ENCODE assay signal across 20 cellular contexts in the genomic region with DNA sequence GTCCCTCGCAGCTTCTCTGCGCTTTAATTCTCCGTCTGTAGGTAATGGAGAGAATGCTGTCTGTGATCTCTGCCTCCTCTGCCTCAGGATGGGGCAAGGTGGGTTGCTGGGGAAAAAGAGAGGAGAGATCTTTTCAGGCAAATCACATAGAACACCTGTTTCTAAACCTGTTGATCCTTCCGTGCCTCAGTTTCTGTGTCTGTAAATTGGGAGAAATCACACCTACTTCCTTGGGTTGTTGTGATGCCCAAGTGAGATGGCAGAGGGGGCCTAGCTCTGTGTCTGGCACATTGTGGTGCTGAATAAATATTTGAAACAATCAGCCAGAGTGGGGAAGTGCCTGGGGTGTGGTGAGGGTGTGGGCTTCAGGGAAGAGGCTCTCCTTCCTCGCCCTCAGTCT. TPM values are rescaled to one million over a fixed set of nuclear protein-coding genes. Genes with fewer than 3 reads are reported as not detected.
DNase-seq lines count a peak whose midpoint lies in the region; ATAC-seq, FAIRE-seq and TF ChIP-seq lines count a peak whose summit lies in the region.
"Had no signal": no experiment of that assay in that cellular context is flagged by ENCODE, and none has a peak within 500 bp of the region (broad histone marks: within the 10 kb centered on the region; RNA-seq: fewer than 3 reads in every experiment).

No MANE protein-coding gene starts in this region.

- FAIRE-seq in A549 (lab: Jason Lieb, UNC), result no peak
- FAIRE-seq: A204.1, D721Med, G401.6, GM12891, K562 had no signal

- DNase-seq in A549 (ENCODE audit: low read depth in 1 of 2, low spot score in 1 of 2) (no peak), NCI-H69 (lab: John Stamatoyannopoulos, UW) (peak; percentile 48), endothelial cell (ENCODE audit: low spot score) (no peak), NCI-H226 (no peak), SKM-1 (lab: John Stamatoyannopoulos, UW; ENCODE audit: unreplicated experiment) (no peak), natural killer cell (no peak)
- DNase-seq: AML-193; Caco-2; CD4-positive, alpha-beta T cell had no signal

- no peaks in the 10 kb centered on the region for H3K9me3 ChIP-seq in A549
- H3K9me3 ChIP-seq: Caco-2, HAP-1 had no signal

- no peak for ATAC-seq in A549
- no peak for ATAC-seq in natural killer cell
- ATAC-seq: K562 had no signal

- intact Hi-C loops in natural killer cell (cut with micrococcal nuclease), result no loop called here

- POLR2A ChIA-PET in A549 (lab: Yijun Ruan, JAX), result no interaction called here

- H3K4me1 Mint-ChIP-seq in endothelial cell (ENCODE audit: unreplicated experiment) (peaks cover 41% of the 10 kb centered on the region), natural killer cell (peaks cover 0 to 2% of the 10 kb centered on the region in 2 donors)

- no peaks in the 10 kb centered on the region for H3K9me3 Mint-ChIP-seq in endothelial cell (ENCODE audit: unreplicated experiment)
- H3K9me3 Mint-ChIP-seq in natural killer cell, result no peaks in the 10 kb centered on the region
- H3K9me3 Mint-ChIP-seq: CD4-positive, alpha-beta T cell had no signal

- peak overlapping the region; percentile 62 to 73 for H3K27ac ChIP-seq in A549
- H3K27ac ChIP-seq: C4-2B, HL-60 had no signal

- H3K27me3 Mint-ChIP-seq in endothelial cell (ENCODE audit: unreplicated experiment), result peaks cover 14% of the 10 kb centered on the region
- H3K27me3 Mint-ChIP-seq in natural killer cell (ENCODE audit: low read depth in 2 of 2), result peaks cover 51 to 67% of the 10 kb centered on the region in 2 donors

- TF ChIP-seq EP300 in A549 (IDR thresholded peaks at IDR 0.05), result no peak

- H3K4me3 ChIP-seq in A549, result no peak overlapping the region
- H3K4me3 ChIP-seq: HAP-1, K562 had no signal

- H3K4me1 ChIP-seq in A549, result peaks cover 68% of the 10 kb centered on the region
- H3K4me1 ChIP-seq: HAP-1 had no signal

- H3K36me3 Mint-ChIP-seq in endothelial cell (ENCODE audit: low read depth, unreplicated experiment), result peaks cover 4% of the 10 kb centered on the region
- H3K36me3 Mint-ChIP-seq in natural killer cell, result no peaks in the 10 kb centered on the region

- no peak for TF ChIP-seq RAD21 in A549 (conservative IDR thresholded peaks at IDR 0.05 in 1 of 2, IDR thresholded peaks at IDR 0.05 in 1 of 2)

- H3K4me2 ChIP-seq in A549, result peak overlapping the region; percentile 72

- CTCF ChIA-PET in A549 (lab: Yijun Ruan, JAX), result interaction anchor here (0.6 to 65.1 kb wide), 8 partner anchors 8 to 69 kb away, joined by 3 to 2364 read pairs (median 60); a partner anchor contains a TSS

- peak overlapping the region; percentile 17 for H3K4me3 Mint-ChIP-seq in endothelial cell (ENCODE audit: unreplicated experiment)
- no peak overlapping the region for H3K4me3 Mint-ChIP-seq in natural killer cell
- H3K4me3 Mint-ChIP-seq: CD4-positive, alpha-beta T cell had no signal

- H3K27ac Mint-ChIP-seq in endothelial cell (ENCODE audit: unreplicated experiment) (no peak overlapping the region), natural killer cell (no peak overlapping the region)
- H3K27ac Mint-ChIP-seq: CD4-positive, alpha-beta T cell had no signal

- no peak for TF ChIP-seq POLR2A in A549 (IDR thresholded peaks at IDR 0.05; ENCODE audit: low read length)

- WGBS in A549 (ENCODE audit: missing lambda C conversion rate), result 90% methylated on average over 5 of the region's 5 CpGs

- TF ChIP-seq CTCF in A549 (IDR thresholded peaks at IDR 0.05), result no peak
- no peak for TF ChIP-seq CTCF in endothelial cell (IDR thresholded peaks at IDR 0.05; ENCODE audit: unreplicated experiment)
- TF ChIP-seq CTCF in natural killer cell (IDR thresholded peaks at IDR 0.05), result no peak

TF ChIP-seq in A549, 52 proteins besides CTCF, POLR2A, EP300 and RAD21:
- no peak for TF ChIP-seq CBX2 (IDR thresholded peaks at IDR 0.05; ENCODE audit: borderline replicate concordance, low read depth)
- no peak for TF ChIP-seq HDAC2 (IDR thresholded peaks at IDR 0.05)
- TF ChIP-seq NPAS2 (CRISPR knock-in tag; IDR thresholded peaks at IDR 0.05; ENCODE audit: borderline replicate concordance), result no peak
- no peak for TF ChIP-seq NR3C1 (IDR thresholded peaks at IDR 0.05)
- TF ChIP-seq, protein P1, sequence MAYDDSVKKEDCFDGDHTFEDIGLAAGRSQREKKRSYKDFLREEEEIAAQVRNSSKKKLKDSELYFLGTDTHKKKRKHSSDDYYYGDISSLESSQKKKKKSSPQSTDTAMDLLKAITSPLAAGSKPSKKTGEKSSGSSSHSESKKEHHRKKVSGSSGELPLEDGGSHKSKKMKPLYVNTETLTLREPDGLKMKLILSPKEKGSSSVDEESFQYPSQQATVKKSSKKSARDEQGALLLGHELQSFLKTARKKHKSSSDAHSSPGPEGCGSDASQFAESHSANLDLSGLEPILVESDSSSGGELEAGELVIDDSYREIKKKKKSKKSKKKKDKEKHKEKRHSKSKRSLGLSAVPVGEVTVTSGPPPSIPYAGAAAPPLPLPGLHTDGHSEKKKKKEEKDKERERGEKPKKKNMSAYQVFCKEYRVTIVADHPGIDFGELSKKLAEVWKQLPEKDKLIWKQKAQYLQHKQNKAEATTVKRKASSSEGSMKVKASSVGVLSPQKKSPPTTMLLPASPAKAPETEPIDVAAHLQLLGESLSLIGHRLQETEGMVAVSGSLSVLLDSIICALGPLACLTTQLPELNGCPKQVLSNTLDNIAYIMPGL (CRISPR knock-in tag; IDR thresholded peaks at IDR 0.05; ENCODE audit: borderline replicate concordance), result no peak

RNA-seq across cellular contexts. Expression of a gene that starts 28.8 kb away (rescaled TPM):
- 4.5 and 5.1 TPM in 2 replicates for polyA plus RNA-seq in A549 (2011; rRNA removed)
- 3.5 and 4.4 TPM in 2 replicates for polyA plus RNA-seq in A549 (2012; cell fraction: cytosol; rRNA removed)
- 5.7 and 6.1 TPM in 2 replicates for polyA plus RNA-seq in A549 (2012; cell fraction: nucleus; rRNA removed)
- 2.5 to 4.3 TPM (median 2.9 TPM) in 3 replicates for polyA plus RNA-seq in A549 (2017; fragmentation: RNase III; extraction: RNeasy Plus Mini Kit Qiagen cat#74134 plus additional on column Dnase treatment)
- polyA minus RNA-seq in A549 (2011; rRNA and poly(A)+ RNA removed), result 5.8 and 7.3 TPM in 2 replicates
- total RNA-seq in endothelial cell (ENCODE audit: unreplicated experiment), result 10.6 TPM
- under 1 TPM in 1 of 3 donors, not detected in 2; 0.49 TPM for total RNA-seq in natural killer cell
- total RNA-seq: CD4-positive, alpha-beta T cell had no signal

RNA-seq across cellular contexts. Expression of a gene that starts 40.5 kb away (rescaled TPM):
- 0.06 and 0.09 TPM in 2 replicates for polyA plus RNA-seq in A549 (2011; rRNA removed)
- polyA plus RNA-seq in A549 (2012; cell fraction: cytosol; rRNA removed), result 0.04 and 0.06 TPM in 2 replicates
- 0.04 TPM in 2 replicates for polyA plus RNA-seq in A549 (2012; cell fraction: nucleus; rRNA removed)
- not detected in 3 replicates for polyA plus RNA-seq in A549 (2017; fragmentation: RNase III; extraction: RNeasy Plus Mini Kit Qiagen cat#74134 plus additional on column Dnase treatment)
- polyA minus RNA-seq in A549 (2011; rRNA and poly(A)+ RNA removed), result 0.25 TPM in 1 of 2 replicates, not detected in the other
- total RNA-seq in endothelial cell (ENCODE audit: unreplicated experiment), result 31.0 TPM
- not detected for total RNA-seq in natural killer cell
- total RNA-seq: CD4-positive, alpha-beta T cell; H4; HT1080 had no signal
- polyA plus RNA-seq: BJ had no signal

RNA-seq across cellular contexts. Expression of a gene that starts 59.6 kb away (rescaled TPM):
- polyA plus RNA-seq in A549 (2011; rRNA removed), result 33.7 and 42.1 TPM in 2 replicates
- polyA plus RNA-seq in A549 (2012; cell fraction: cytosol; rRNA removed), result 32.4 and 40.0 TPM in 2 replicates
- 97.7 and 113 TPM in 2 replicates for polyA plus RNA-seq in A549 (2012; cell fraction: nucleus; rRNA removed)
- 26.3 to 27.6 TPM (median 26.4 TPM) in 3 replicates for polyA plus RNA-seq in A549 (2017; fragmentation: RNase III; extraction: RNeasy Plus Mini Kit Qiagen cat#74134 plus additional on column Dnase treatment)
- 57.2 and 59.7 TPM in 2 replicates for polyA minus RNA-seq in A549 (2011; rRNA and poly(A)+ RNA removed)
- total RNA-seq in endothelial cell (ENCODE audit: unreplicated experiment), result 27.1 TPM
- total RNA-seq in natural killer cell, result 10 to 100 TPM; 59.7 to 74.5 (median 68.9) TPM

RNA-seq across cellular contexts. Expression of a gene that starts 59.7 kb away (rescaled TPM):
- polyA plus RNA-seq in A549 (2011; rRNA removed) (0.20 and 0.21 TPM in 2 replicates), A549 (2017; fragmentation: RNase III; extraction: RNeasy Plus Mini Kit Qiagen cat#74134 plus additional on column Dnase treatment) (0.56 to 0.79 TPM (median 0.63 TPM) in 3 replicates)
- 0.94 and 1.1 TPM in 2 replicates for polyA plus RNA-seq in A549 (2012; cell fraction: cytosol; rRNA removed)
- polyA plus RNA-seq in A549 (2012; cell fraction: nucleus; rRNA removed), result 2.1 and 2.3 TPM in 2 replicates
- 0.25 and 0.44 TPM in 2 replicates for polyA minus RNA-seq in A549 (2011; rRNA and poly(A)+ RNA removed)
- total RNA-seq in endothelial cell (ENCODE audit: unreplicated experiment) (0.54 TPM), natural killer cell (1 to 10 TPM in 1 of 3 donors, under 1 TPM in 2; 0.35 to 1.2 (median 0.52) TPM)

Comparison
In these comparisons a context has a peak if more than half of its experiments do, and no peak if none do; other contexts are left out.
1. RNA of a gene that starts 40.5 kb away (total RNA-seq): 31.0 TPM in endothelial cell (single experiment); not detected in natural killer cell; every median in the first group is over 10 times any median in the second.